Comparison of ENCODE assay signal across 11 cellular contexts in genomic region chr14:29925106-29925722, GRCh38. TPM values are rescaled to one million over a fixed set of nuclear protein-coding genes. Genes with fewer than 3 reads are reported as not detected.
DNase-seq lines count a peak whose midpoint lies in the region; ATAC-seq, FAIRE-seq and TF ChIP-seq lines count a peak whose summit lies in the region.
"Had no signal": no experiment of that assay in that cellular context is flagged by ENCODE, and none has a peak within 500 bp of the region (broad histone marks: within the 10 kb centered on the region; RNA-seq: fewer than 3 reads in every experiment).

No MANE protein-coding gene starts in this region.

- in situ Hi-C loops in HepG2 (cut with HindIII; ENCODE audit: extremely low pct_ligation_motif_present, low pct_unique_long_range_greater_than_20kb) = no loop called here

- CTCF ChIA-PET in A549 (lab: Yijun Ruan, JAX) = interaction anchor here (0.6 kb wide), 1 partner anchor 266 kb away, joined by 3 read pairs; no protein-coding TSS in a partner anchor
- CTCF ChIA-PET in HepG2 (lab: Yijun Ruan, JAX; ENCODE audit: low intra/inter-chr PET ratio, low total read pairs) = no interaction called here

- H3K9me3 ChIP-seq in A549 = no peaks in the 10 kb centered on the region
- no peaks in the 10 kb centered on the region for H3K9me3 ChIP-seq in HepG2 (ENCODE audit: low read length)
- H3K9me3 ChIP-seq: tibial nerve had no signal

- WGBS in A549 (ENCODE audit: missing lambda C conversion rate) = 72% methylated on average over 5 of the region's 5 CpGs
- 5% methylated on average over 5 of the region's 5 CpGs for WGBS in HepG2 (ENCODE audit: low lambda C conversion rate)

- DNase-seq in A549 (ENCODE audit: low read depth in 1 of 2, low spot score in 1 of 2) (no peak), HCEC 1CT (peak; percentile 73), astrocyte of the hippocampus (ENCODE audit: low read depth, low spot score) (peak; percentile 42), kidney tubule cell (ENCODE audit: low spot score) (peak; percentile 88), HepG2 (ENCODE audit: low spot score) (no peak), AML-193 (lab: John Stamatoyannopoulos, UW) (no peak)
- no peak for DNase-seq in activated naive CD4-positive, alpha-beta T cell (lab: John Stamatoyannopoulos, UW)
- DNase-seq: C1 segment of cervical spinal cord, occipital lobe had no signal

- no peak overlapping the region for H3K27ac ChIP-seq in A549
- no peak overlapping the region for H3K27ac ChIP-seq in HepG2 (ENCODE audit: extremely low read length, insufficient read depth, low read length)

- TF ChIP-seq RAD21 in A549 (conservative IDR thresholded peaks at IDR 0.05 in 1 of 2, IDR thresholded peaks at IDR 0.05 in 1 of 2) = no peak
- TF ChIP-seq RAD21 in HepG2 (CRISPR knock-in tag; IDR thresholded peaks at IDR 0.05) = no peak

- H4K20me1 ChIP-seq in HepG2 (ENCODE audit: insufficient read depth, low read length) = no peaks in the 10 kb centered on the region

- H3K36me3 ChIP-seq in HepG2 (replicated peaks in 1 of 2; ENCODE audit: control insufficient read depth in 1 of 2, insufficient read depth in 2 of 2, low read length in 2 of 2) = no peaks in the 10 kb centered on the region
- H3K36me3 ChIP-seq: tibial nerve had no signal

- no peaks in the 10 kb centered on the region for H3K79me2 ChIP-seq in HepG2 (ENCODE audit: insufficient read depth, low read length)

- no TSS peak for BruUV-seq in HepG2 (replicated peaks; lab: Mats Ljungman, UMichigan)

- H3K27me3 ChIP-seq in HepG2 (ENCODE audit: control insufficient read depth in 1 of 2, insufficient read depth in 2 of 2, low read length in 2 of 2) = peaks cover 0 to 30% of the 10 kb centered on the region in 2 experiments; a peak in 4 of 5 replicates
- H3K27me3 ChIP-seq: tibial nerve had no signal

- TF ChIP-seq POLR2A in A549 (IDR thresholded peaks at IDR 0.05; ENCODE audit: low read length) (no peak), HepG2 (IDR thresholded peaks at IDR 0.05; ENCODE audit: insufficient read depth in 1 of 2, low read depth in 2 of 2, low read length in 2 of 2) (no peak)

- H3K4me1 ChIP-seq in A549 (peaks cover 17% of the 10 kb centered on the region; the same call in 2 of the 3 replicates), HepG2 (ENCODE audit: insufficient read depth, low read length) (peaks cover 10% of the 10 kb centered on the region)

- H3K9ac ChIP-seq in HepG2 (ENCODE audit: insufficient read depth, low read depth, low read length) = no peak overlapping the region

- H3K4me3 ChIP-seq in A549 = no peak overlapping the region
- H3K4me3 ChIP-seq in HepG2 (replicated peaks in 1 of 3; ENCODE audit: insufficient read depth in 1 of 3, low read depth in 2 of 3, low read length in 3 of 3) = no peak overlapping the region

- FAIRE-seq in A549 (lab: Jason Lieb, UNC) (no peak), HepG2 (lab: Jason Lieb, UNC) (no peak)

- POLR2A ChIA-PET in A549 (lab: Yijun Ruan, JAX) = no interaction called here
- POLR2A ChIA-PET in HepG2 (lab: Yijun Ruan, JAX) = no interaction called here

- ATAC-seq in A549 (no peak), HepG2 (no peak), GM19351 (IDR thresholded peaks at IDR 0.05; ENCODE audit: unreplicated experiment) (no peak)

- TF ChIP-seq CTCF in A549 (IDR thresholded peaks at IDR 0.05) = no peak
- no peak for TF ChIP-seq CTCF in HepG2 (CRISPR knock-in tag; IDR thresholded peaks at IDR 0.05)

- intact Hi-C loops in HepG2 (cut with micrococcal nuclease; ENCODE audit: unreplicated experiment) = loop anchor here (5.0 kb wide), 1 partner anchor 1173 kb away; no protein-coding TSS in a partner anchor

- TF ChIP-seq EP300 in A549 (IDR thresholded peaks at IDR 0.05) (no peak), HepG2 (IDR thresholded peaks at IDR 0.05; ENCODE audit: low read depth in 2 of 2, low read length in 2 of 2) (no peak), HepG2 (CRISPR knock-in tag; IDR thresholded peaks at IDR 0.05; ENCODE audit: borderline replicate concordance) (no peak)

- no peak overlapping the region for H2AFZ ChIP-seq in HepG2 (ENCODE audit: low read length)

- H3K4me2 ChIP-seq in A549 = peak overlapping the region; percentile 99; the same call in 2 of the 3 replicates
- H3K4me2 ChIP-seq in HepG2 (ENCODE audit: low read depth, low read length) = no peak overlapping the region

TF ChIP-seq in A549, 52 proteins besides CTCF, POLR2A, EP300 and RAD21 (continues in another document):
- TF ChIP-seq POLR2AphosphoS2 (conservative IDR thresholded peaks at IDR 0.05; ENCODE audit: low read length) (no peak), MYC (IDR thresholded peaks at IDR 0.05; ENCODE audit: borderline replicate concordance, low read length) (no peak), RFX5 (IDR thresholded peaks at IDR 0.05) (no peak), USF2 (IDR thresholded peaks at IDR 0.05) (no peak), HOXB5 (CRISPR knock-in tag; IDR thresholded peaks at IDR 0.05) (no peak), GATA3 (IDR thresholded peaks at IDR 0.05; ENCODE audit: borderline replicate concordance) (no peak), CHD2 (IDR thresholded peaks at IDR 0.05; ENCODE audit: low read length, partially characterized antibody) (no peak)

TF ChIP-seq in HepG2, 621 proteins besides CTCF, POLR2A, EP300 and RAD21:
- no peak for TF ChIP-seq ZNF367 (CRISPR knock-in tag; IDR thresholded peaks at IDR 0.05; ENCODE audit: borderline replicate concordance)
- TF ChIP-seq MAX (IDR thresholded peaks at IDR 0.05) = no peak

RNA-seq across cellular contexts. Expression of gene PRKD1, which starts 2.4 kb away (rescaled TPM):
- polyA plus RNA-seq in A549 (2011; rRNA removed) (7.6 and 7.8 TPM in 2 replicates), A549 (2017; fragmentation: RNase III; extraction: RNeasy Plus Mini Kit Qiagen cat#74134 plus additional on column Dnase treatment) (2.9 to 3.5 TPM (median 3.0 TPM) in 3 replicates), HepG2 (2011; rRNA removed) (1.3 TPM in 2 replicates)
- 1.8 and 2.1 TPM in 2 replicates for polyA plus RNA-seq in A549 (2012; cell fraction: cytosol; rRNA removed)
- 1.9 and 2.5 TPM in 2 replicates for polyA plus RNA-seq in A549 (2012; cell fraction: nucleus; rRNA removed)
- 15.5 and 19.8 TPM in 2 replicates for polyA minus RNA-seq in A549 (2011; rRNA and poly(A)+ RNA removed)
- 0.22 and 0.41 TPM in 2 replicates for total RNA-seq in HepG2 (2016; rRNA removed; fragmentation: Illumina TruSeq; extraction: Trizol)
- 0.18 and 0.61 TPM in 2 replicates for total RNA-seq in HepG2 (2016; cell fraction: cytosol; rRNA removed; fragmentation: Illumina TruSeq; extraction: Trizol; ENCODE audit: low read depth)
- total RNA-seq in HepG2 (2016; cell fraction: insoluble cytoplasmic fraction; rRNA removed; fragmentation: Illumina TruSeq; extraction: Trizol) = 0.22 and 0.34 TPM in 2 replicates
- 0.10 and 0.25 TPM in 2 replicates for total RNA-seq in HepG2 (2016; cell fraction: membrane; rRNA removed; fragmentation: Illumina TruSeq; extraction: Trizol)
- total RNA-seq in HepG2 (2016; cell fraction: nucleus; rRNA removed; fragmentation: Illumina TruSeq; extraction: Trizol) = 0.50 and 0.65 TPM in 2 replicates
- 0.66 and 0.73 TPM in 2 replicates for polyA plus RNA-seq in HepG2 (2011; cell fraction: cytosol; rRNA removed)
- polyA plus RNA-seq in HepG2 (2011; cell fraction: nucleus; rRNA removed) = 1.9 and 2.5 TPM in 2 replicates
- polyA plus RNA-seq in HepG2 (2012) = 0.72 and 0.75 TPM in 2 replicates
- polyA plus RNA-seq in HepG2 (2016; cell fraction: cytosol; fragmentation: Illumina TruSeq; extraction: Trizol; ENCODE audit: low read depth) = 0.09 and 0.10 TPM in 2 replicates
- polyA plus RNA-seq in HepG2 (2016; cell fraction: insoluble cytoplasmic fraction; fragmentation: Illumina TruSeq; extraction: Trizol; ENCODE audit: low read depth) = 0.32 and 0.38 TPM in 2 replicates
- 0.10 TPM in 1 of 2 replicates, not detected in the other for polyA plus RNA-seq in HepG2 (2016; cell fraction: membrane; fragmentation: Illumina TruSeq; extraction: Trizol; ENCODE audit: low read depth)
- polyA plus RNA-seq in HepG2 (2016; cell fraction: nucleus; fragmentation: Illumina TruSeq; extraction: Trizol; ENCODE audit: insufficient read depth, low read depth) = 0.43 and 1.0 TPM in 2 replicates
- 4.2 TPM in 1 of 2 replicates, not detected in the other for polyA minus RNA-seq in HepG2 (2011; rRNA and poly(A)+ RNA removed; ENCODE audit: low replicate concordance)
- 1.7 and 2.5 TPM in 2 replicates for polyA minus RNA-seq in HepG2 (2011; cell fraction: cytosol; rRNA and poly(A)+ RNA removed)
- 7.3 and 8.1 TPM in 2 replicates for polyA minus RNA-seq in HepG2 (2011; cell fraction: nucleus; rRNA and poly(A)+ RNA removed)

Comparison
In these comparisons a context has a peak if more than half of its experiments do, and no peak if none do; other contexts are left out.
1. DNase-seq: peak in HCEC 1CT (single experiment), astrocyte of the hippocampus (single experiment) and kidney tubule cell (single experiment); none in A549 (0 of 2), HepG2 (single experiment), AML-193 (0 of 2) and activated naive CD4-positive, alpha-beta T cell (0 of 4).